In the genomic region with DNA sequence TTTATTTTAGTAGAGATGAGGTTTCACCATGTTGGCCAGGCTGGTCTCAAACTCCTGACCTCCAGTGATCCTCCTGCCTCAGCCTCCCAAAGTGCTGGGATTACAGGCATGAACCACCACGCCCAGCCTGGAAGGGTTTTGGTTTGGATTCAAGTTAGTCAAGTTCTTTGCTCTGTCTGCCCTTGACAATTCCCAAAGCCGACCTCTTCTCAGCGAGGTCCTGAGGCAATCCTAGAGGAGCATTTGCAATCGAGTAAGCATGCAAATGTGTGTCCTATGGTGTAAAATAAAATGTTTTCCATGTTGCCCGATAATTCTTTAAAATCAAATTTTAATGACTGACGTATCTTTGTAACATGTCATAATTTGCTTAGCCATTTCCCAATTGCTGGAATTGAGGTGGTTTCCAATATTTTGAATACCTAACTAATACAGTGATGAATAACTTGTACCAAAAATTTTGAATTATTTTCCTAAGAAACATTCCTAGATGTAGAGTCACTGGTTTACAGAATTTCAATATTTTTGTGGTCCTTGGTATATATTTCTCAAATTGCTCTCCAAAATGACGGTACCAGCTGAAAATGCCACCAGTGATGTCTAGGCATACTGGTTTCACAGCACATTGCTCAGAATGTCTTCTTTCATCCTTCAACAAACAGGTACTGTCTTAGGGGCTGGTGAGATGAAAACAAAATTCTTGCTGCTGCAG, we compare ENCODE assay signal across 1 cellular context.
TF ChIP-seq lines count a peak whose summit lies in the region.

No MANE protein-coding gene starts in this region.

TF ChIP-seq in GM12878, 131 proteins besides CTCF, POLR2A, EP300 and RAD21:
- no peak for TF ChIP-seq IKZF1 (conservative IDR thresholded peaks at IDR 0.05)
- no peak for TF ChIP-seq LARP7 (IDR thresholded peaks at IDR 0.05)
TF ChIP-seq in GM12878: peak in this region for 0.
